In genomic region chr6:83463886-83464285, GRCh38 we compare ENCODE assay signal across 15 cellular contexts. TPM values are rescaled to one million over a fixed set of nuclear protein-coding genes. Genes with fewer than 3 reads are reported as not detected.
DNase-seq lines count a peak whose midpoint lies in the region; ATAC-seq and TF ChIP-seq lines count a peak whose summit lies in the region.
"Had no signal": no experiment of that assay in that cellular context is flagged by ENCODE, and none has a peak within 500 bp of the region (broad histone marks: within the 10 kb centered on the region; RNA-seq: fewer than 3 reads in every experiment).

No MANE protein-coding gene starts in this region.

- H2BK5ac ChIP-seq in mesendoderm (ENCODE audit: low read length), result no peak overlapping the region

- H3K27ac ChIP-seq in mesendoderm (ENCODE audit: low read depth, low read length), result no peak overlapping the region
- H3K27ac ChIP-seq in prostate gland, result no peak overlapping the region

- H3K23ac ChIP-seq in mesendoderm (ENCODE audit: low read length), result peak overlapping the region; percentile 59

- H3K27me3 ChIP-seq in mesendoderm (ENCODE audit: insufficient read depth, low read length, poor library complexity), result no peaks in the 10 kb centered on the region
- no peaks in the 10 kb centered on the region for H3K27me3 ChIP-seq in prostate gland (replicated peaks; ENCODE audit: insufficient read depth)
- H3K27me3 ChIP-seq: MG63 had no signal

- no peaks in the 10 kb centered on the region for H3K9me3 ChIP-seq in prostate gland
- H3K9me3 ChIP-seq: MG63 had no signal

- no peak overlapping the region for H3K4me2 ChIP-seq in mesendoderm (ENCODE audit: low read length)

- no peak for TF ChIP-seq POLR2A in prostate gland (IDR thresholded peaks at IDR 0.05)

- ATAC-seq in esophagus mucosa (peak; percentile 88), GM19452 (IDR thresholded peaks at IDR 0.05; ENCODE audit: unreplicated experiment) (no peak)

- no peaks in the 10 kb centered on the region for H3K79me1 ChIP-seq in mesendoderm (ENCODE audit: low read length)

- H3K56ac ChIP-seq in mesendoderm (ENCODE audit: low read length), result no peak overlapping the region

- no peaks in the 10 kb centered on the region for H3K36me3 ChIP-seq in mesendoderm (ENCODE audit: control insufficient read depth, insufficient read depth, low read length)
- no peaks in the 10 kb centered on the region for H3K36me3 ChIP-seq in prostate gland
- H3K36me3 ChIP-seq: MG63 had no signal

- H3K79me2 ChIP-seq in mesendoderm (ENCODE audit: control insufficient read depth, insufficient read depth, low read length), result no peaks in the 10 kb centered on the region

- no peak for TF ChIP-seq CTCF in prostate gland (IDR thresholded peaks at IDR 0.05)

- no peak overlapping the region for H3K4ac ChIP-seq in mesendoderm (ENCODE audit: low read depth, low read length)

- H3K9ac ChIP-seq in mesendoderm (ENCODE audit: low read length), result no peak overlapping the region

- H2BK120ac ChIP-seq in mesendoderm (ENCODE audit: low read depth, low read length), result no peak overlapping the region

- H4K5ac ChIP-seq in mesendoderm (ENCODE audit: low read length), result no peak overlapping the region

- no peak overlapping the region for H3K4me3 ChIP-seq in mesendoderm (ENCODE audit: low read length)
- H3K4me3 ChIP-seq in prostate gland, result no peak overlapping the region
- H3K4me3 ChIP-seq: MG63 had no signal

- H2AK5ac ChIP-seq in mesendoderm (ENCODE audit: low read length), result no peak overlapping the region

- H3K18ac ChIP-seq in mesendoderm (ENCODE audit: low read length), result peak overlapping the region; percentile 18

- H3K4me1 ChIP-seq in mesendoderm (ENCODE audit: control insufficient read depth, low read depth, low read length), result peaks cover 4% of the 10 kb centered on the region
- no peaks in the 10 kb centered on the region for H3K4me1 ChIP-seq in prostate gland (replicated peaks)

- intact Hi-C loops in prostate gland (cut with DNase I), result no loop called here

- no peak overlapping the region for H4K8ac ChIP-seq in mesendoderm (ENCODE audit: low read depth, low read length)

- H2BK15ac ChIP-seq in mesendoderm (replicated peaks; ENCODE audit: low read depth), result no peak overlapping the region

- WGBS in mesendoderm (ENCODE audit: extremely low coverage, insufficient coverage, low lambda C conversion rate), result no CpG with 5 or more reads among the region's 2 CpGs
- WGBS in prostate gland, result 35% methylated on average over 2 of the region's 2 CpGs

- DNase-seq in AG20443 (ENCODE audit: low spot score), result peak; percentile 14
- peak; percentile 24 to 66 for DNase-seq in NOMO-1 (lab: John Stamatoyannopoulos, UW; ENCODE audit: unreplicated experiment in 2 of 2)
- DNase-seq in mesendoderm, result no peak
- DNase-seq in stimulated activated CD4-positive, alpha-beta T cell treated with anti-CD3 and anti-CD28 coated beads, Interleukin-4, amount 100 ng/mL, for 24 hours, result no peak
- no peak for DNase-seq in Ammon's horn (ENCODE audit: low spot score)
- DNase-seq in prostate gland (ENCODE audit: low spot score), result no peak
- DNase-seq: activated CD4-positive, CD25-positive, alpha-beta regulatory T cell treated with anti-CD3 and anti-CD28 coated beads, Interleukin-2, amount 50 U/mL, for 72 hours; activated CD8-positive, alpha-beta memory T cell treated with anti-CD3 and anti-CD28 coated beads, Interleukin-2, amount 50 U/mL, for 48 hours; MG63; stimulated activated CD4-positive, alpha-beta T cell treated with anti-CD3 and anti-CD28 coated beads, Interleukin-12 subunit alpha, Interleukin-12 subunit beta, amount 100 ng/mL, for 4 hours; substantia nigra; T-helper 1 cell had no signal

RNA-seq across cellular contexts. Expression of gene ME1, which starts 33.0 kb away (rescaled TPM):
- total RNA-seq in esophagus mucosa (32.4 TPM), prostate gland (10 to 100 TPM in 1 of 2 donors, 1 to 10 TPM in 1; 6.4 to 20.3 TPM)
- polyA plus RNA-seq in mesendoderm (2013, experiment 1 of 2), result 9.3 TPM
- polyA plus RNA-seq in mesendoderm (2013, experiment 2 of 2), result 9.9 TPM
- total RNA-seq: OCI-LY7 had no signal

RNA-seq across cellular contexts. Expression of gene PRSS35, which starts 48.4 kb away (rescaled TPM):
- not detected for total RNA-seq in esophagus mucosa
- 4.6 TPM for polyA plus RNA-seq in mesendoderm (2013, experiment 1 of 2)
- 4.6 TPM for polyA plus RNA-seq in mesendoderm (2013, experiment 2 of 2)
- total RNA-seq in prostate gland, result 1 to 10 TPM in 1 of 2 donors, not detected in 1; 2.4 TPM
- total RNA-seq: OCI-LY7 had no signal

Comparison
In these comparisons a context has a peak if more than half of its experiments do, and no peak if none do; other contexts are left out.
1. DNase-seq: peak in AG20443 (single experiment) and NOMO-1 (2 of 2); none in mesendoderm (single experiment), stimulated activated CD4-positive, alpha-beta T cell treated with anti-CD3 and anti-CD28 coated beads, Interleukin-4, amount 100 ng/mL, for 24 hours (single experiment), Ammon's horn (single experiment) and prostate gland (single experiment).